ENCODE assay signal across 20 cellular contexts in genomic region chr5:59559847-59560246, GRCh38.
DNase-seq lines count a peak whose midpoint lies in the region; ATAC-seq, FAIRE-seq and TF ChIP-seq lines count a peak whose summit lies in the region.
"Had no signal": no experiment of that assay in that cellular context is flagged by ENCODE, and none has a peak within 500 bp of the region (broad histone marks: within the 10 kb centered on the region; RNA-seq: fewer than 3 reads in every experiment).

No MANE protein-coding gene starts in this region.

- H3K9me3 ChIP-seq in adipocyte (ENCODE audit: control insufficient read depth, low read length) (no peaks in the 10 kb centered on the region), right lobe of liver (no peaks in the 10 kb centered on the region), T-helper 17 cell (ENCODE audit: control insufficient read depth, low read length, poor library complexity, severe bottlenecking) (no peaks in the 10 kb centered on the region)

- WGBS in right lobe of liver (ENCODE audit: insufficient coverage, low coverage, low lambda C conversion rate, missing lambda C conversion rate) = 33% methylated on average over 4 of the region's 4 CpGs

- no peak for TF ChIP-seq CTCF in right lobe of liver (IDR thresholded peaks at IDR 0.05)

- no peak overlapping the region for H3K27ac Mint-ChIP-seq in T-helper 17 cell

- DNase-seq in GM18507 (ENCODE audit: extremely low spot score, insufficient read length, low read depth) = no peak
- DNase-seq in adipocyte (ENCODE audit: low read depth) = peak; percentile 21
- no peak for DNase-seq in right lobe of liver
- DNase-seq in HCEC 1CT = no peak
- DNase-seq in activated CD4-positive, CD25-positive, alpha-beta regulatory T cell treated with anti-CD3 and anti-CD28 coated beads, Interleukin-2, amount 50 U/mL, for 72 hours = no peak
- no peak for DNase-seq in T-helper 17 cell
- DNase-seq: ACHN; DND-41; MV-4-11; NCI-H1105; NCI-H1436 treated with DMSO at 0.1 percent for 48 hours; NCI-H187 treated with DMSO at 0.1 percent for 48 hours; NCI-H524 treated with DMSO at 0.1 percent for 48 hours; NCI-H82; NK-92 treated with Interleukin-12 subunit alpha and Interleukin-12 subunit beta, amount 100 ng/mL, for 24 hours; PC-3 had no signal

- peak in 3 of 4 donors; percentile 53 to 79 (median 68) for ATAC-seq in right lobe of liver
- no peak for ATAC-seq in GM21576 (IDR thresholded peaks at IDR 0.05; ENCODE audit: unreplicated experiment)
- ATAC-seq in T-helper 17 cell = no peak
- ATAC-seq: K562 had no signal

- H3K27me3 ChIP-seq in adipocyte (replicated peaks; ENCODE audit: control insufficient read depth, insufficient read depth, low read length) = no peaks in the 10 kb centered on the region
- no peaks in the 10 kb centered on the region for H3K27me3 ChIP-seq in right lobe of liver

- peaks cover 2% of the 10 kb centered on the region for H3K36me3 Mint-ChIP-seq in T-helper 17 cell (ENCODE audit: low read depth)

- H3K4me1 Mint-ChIP-seq in T-helper 17 cell = peaks cover 9% of the 10 kb centered on the region

- intact Hi-C loops in right lobe of liver (cut with DNase I) = no loop called here

- H3K27ac ChIP-seq in right lobe of liver = peak overlapping the region in 1 of 3 donors; percentile 2

- peak; percentile 44 for FAIRE-seq in GM18507 (lab: Jason Lieb, UNC)
- FAIRE-seq: GM12892, H54, K562 had no signal

- TF ChIP-seq POLR2A in right lobe of liver (IDR thresholded peaks at IDR 0.05) = no peak

- H3K4me3 ChIP-seq in adipocyte (ENCODE audit: low read length) = no peak overlapping the region
- H3K4me3 ChIP-seq in right lobe of liver = no peak overlapping the region
- H3K4me3 ChIP-seq: K562 had no signal

- no peak overlapping the region for H3K9ac ChIP-seq in adipocyte (ENCODE audit: low read length)

- H3K4me3 Mint-ChIP-seq in T-helper 17 cell = no peak overlapping the region

- H3K4me1 ChIP-seq in adipocyte (ENCODE audit: control insufficient read depth, insufficient read depth, low read length) (peaks cover 10% of the 10 kb centered on the region), right lobe of liver (peaks cover 0 to 10% (median 0%) of the 10 kb centered on the region in 4 donors)

- H3K36me3 ChIP-seq in adipocyte (ENCODE audit: control insufficient read depth, insufficient read depth, low read length, severe bottlenecking) = no peaks in the 10 kb centered on the region
- H3K36me3 ChIP-seq in right lobe of liver = no peaks in the 10 kb centered on the region

- peaks cover 13% of the 10 kb centered on the region for H3K27me3 Mint-ChIP-seq in T-helper 17 cell

Comparison
In these comparisons a context has a peak if more than half of its experiments do, and no peak if none do; other contexts are left out.
1. ATAC-seq: peak in right lobe of liver (3 of 4); none in GM21576 (single experiment) and T-helper 17 cell (single experiment).